8 cellular contexts compared by ENCODE assay signal in the genomic region with DNA sequence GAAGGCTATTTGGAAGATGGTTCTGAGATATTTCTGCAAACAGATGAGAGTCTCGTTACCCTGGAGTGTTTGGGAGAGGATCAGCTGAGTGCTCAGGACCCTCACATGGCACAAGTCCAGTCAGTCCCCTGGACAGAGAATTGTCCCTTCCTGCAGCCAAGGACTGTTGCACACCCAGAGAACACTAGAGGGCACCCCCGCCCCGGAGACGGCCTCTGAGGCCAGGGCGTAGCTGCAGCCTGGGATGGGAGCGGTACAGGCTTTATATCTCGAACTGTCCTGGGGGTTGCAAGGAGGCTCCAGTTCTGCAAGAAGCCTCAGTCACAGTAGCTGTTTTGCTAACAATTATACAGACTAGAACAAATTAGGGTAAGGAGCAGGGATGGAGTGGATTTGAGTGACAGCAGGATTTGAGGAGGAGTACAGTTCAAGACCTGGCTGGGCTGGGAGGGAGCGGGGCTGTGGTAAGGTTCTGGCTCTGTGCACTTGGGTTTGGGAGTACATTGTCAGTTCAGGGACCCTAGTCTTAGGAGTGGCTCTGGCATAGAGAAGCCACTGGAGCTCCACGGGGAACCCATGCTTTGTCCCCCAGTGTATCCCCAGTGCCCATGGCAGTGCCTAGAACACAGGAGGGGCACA.
DNase-seq lines count a peak whose midpoint lies in the region; ATAC-seq and TF ChIP-seq lines count a peak whose summit lies in the region.

No MANE protein-coding gene starts in this region.

- ATAC-seq in GM21723 (IDR thresholded peaks at IDR 0.05; ENCODE audit: unreplicated experiment) = peak; percentile 57
- peak; percentile 42 for ATAC-seq in T-helper 17 cell
- ATAC-seq in effector memory CD8-positive, alpha-beta T cell (replicated peaks) = no peak
- peak; percentile 75 for ATAC-seq in stimulated activated memory B cell treated with anti-CD40 and anti-IgM and Interleukin-4, amounts not matched to agents 10 μg/mL and 1 μg/mL and 100 μg/mL, for 72 hours
- ATAC-seq in GM18868 (IDR thresholded peaks at IDR 0.05; ENCODE audit: unreplicated experiment) = no peak

- no peaks in the 10 kb centered on the region for H3K9me3 ChIP-seq in T-helper 17 cell (ENCODE audit: control insufficient read depth, low read length, poor library complexity, severe bottlenecking)

- no peak overlapping the region for H3K27ac ChIP-seq in C4-2B

- H3K36me3 Mint-ChIP-seq in T-helper 17 cell (ENCODE audit: low read depth) = peaks cover 7% of the 10 kb centered on the region
- H3K36me3 Mint-ChIP-seq in effector memory CD8-positive, alpha-beta T cell (ENCODE audit: insufficient read depth) = no peaks in the 10 kb centered on the region
- H3K36me3 Mint-ChIP-seq in stimulated activated memory B cell treated with anti-CD40 and anti-IgM and Interleukin-4, amounts not matched to agents 10 μg/mL and 1 μg/mL and 100 μg/mL, for 72 hours = no peaks in the 10 kb centered on the region

- H3K27me3 Mint-ChIP-seq in T-helper 17 cell = peaks cover 13% of the 10 kb centered on the region
- H3K27me3 Mint-ChIP-seq in effector memory CD8-positive, alpha-beta T cell = peaks cover 22 to 41% of the 10 kb centered on the region in 2 donors
- no peaks in the 10 kb centered on the region for H3K27me3 Mint-ChIP-seq in stimulated activated memory B cell treated with anti-CD40 and anti-IgM and Interleukin-4, amounts not matched to agents 10 μg/mL and 1 μg/mL and 100 μg/mL, for 72 hours

- no peak overlapping the region for H3K27ac Mint-ChIP-seq in T-helper 17 cell
- no peak overlapping the region for H3K27ac Mint-ChIP-seq in effector memory CD8-positive, alpha-beta T cell
- no peak overlapping the region for H3K27ac Mint-ChIP-seq in stimulated activated memory B cell treated with anti-CD40 and anti-IgM and Interleukin-4, amounts not matched to agents 10 μg/mL and 1 μg/mL and 100 μg/mL, for 72 hours

- no peak overlapping the region for H3K4me3 Mint-ChIP-seq in T-helper 17 cell
- H3K4me3 Mint-ChIP-seq in effector memory CD8-positive, alpha-beta T cell = no peak overlapping the region
- no peak overlapping the region for H3K4me3 Mint-ChIP-seq in stimulated activated memory B cell treated with anti-CD40 and anti-IgM and Interleukin-4, amounts not matched to agents 10 μg/mL and 1 μg/mL and 100 μg/mL, for 72 hours

- H3K9me3 Mint-ChIP-seq in effector memory CD8-positive, alpha-beta T cell = peaks cover 0 to 2% of the 10 kb centered on the region in 2 donors
- H3K9me3 Mint-ChIP-seq in stimulated activated memory B cell treated with anti-CD40 and anti-IgM and Interleukin-4, amounts not matched to agents 10 μg/mL and 1 μg/mL and 100 μg/mL, for 72 hours = peaks cover 3% of the 10 kb centered on the region

- peak; percentile 99 for TF ChIP-seq CTCF in C4-2B (conservative IDR thresholded peaks at IDR 0.05)

- peak; percentile 76 for DNase-seq in NCI-H146 (lab: John Stamatoyannopoulos, UW)
- DNase-seq in T-helper 17 cell = no peak
- DNase-seq in effector memory CD8-positive, alpha-beta T cell = peak in 2 of 3 experiments; percentile 5 to 6
- DNase-seq in lung microvascular endothelial cell (ENCODE audit: low read depth in 2 of 2) = peak; percentile 75 to 85

- peaks cover 5% of the 10 kb centered on the region for H3K4me1 Mint-ChIP-seq in T-helper 17 cell
- H3K4me1 Mint-ChIP-seq in effector memory CD8-positive, alpha-beta T cell (ENCODE audit: low read depth in 2 of 2) = peaks cover 0 to 2% of the 10 kb centered on the region in 2 donors
- peaks cover 7% of the 10 kb centered on the region for H3K4me1 Mint-ChIP-seq in stimulated activated memory B cell treated with anti-CD40 and anti-IgM and Interleukin-4, amounts not matched to agents 10 μg/mL and 1 μg/mL and 100 μg/mL, for 72 hours

Comparison
In these comparisons a context has a peak if more than half of its experiments do, and no peak if none do; other contexts are left out.
1. ATAC-seq: peak in GM21723 (single experiment), T-helper 17 cell (single experiment) and stimulated activated memory B cell treated with anti-CD40 and anti-IgM and Interleukin-4, amounts not matched to agents 10 μg/mL and 1 μg/mL and 100 μg/mL, for 72 hours (single experiment); none in effector memory CD8-positive, alpha-beta T cell (single experiment) and GM18868 (single experiment).
2. DNase-seq: peak in NCI-H146 (single experiment), effector memory CD8-positive, alpha-beta T cell (2 of 3) and lung microvascular endothelial cell (2 of 2); none in T-helper 17 cell (0 of 3).